ENCODE assay signal across 8 cellular contexts in genomic region chr6:108561742-108562502, GRCh38. TPM values are rescaled to one million over a fixed set of nuclear protein-coding genes. Genes with fewer than 3 reads are reported as not detected.
DNase-seq lines count a peak whose midpoint lies in the region; ATAC-seq, FAIRE-seq and TF ChIP-seq lines count a peak whose summit lies in the region.

No MANE protein-coding gene starts in this region.

- peaks cover 55% of the 10 kb centered on the region for H3K79me2 ChIP-seq in KMS-11 (ENCODE audit: insufficient read depth, low read depth)

- ATAC-seq in body of pancreas = no peak
- ATAC-seq in GM18858 (IDR thresholded peaks at IDR 0.05; ENCODE audit: unreplicated experiment) = no peak

- no peak overlapping the region for H2AFZ ChIP-seq in KMS-11 (ENCODE audit: low read depth)

- H3K9ac ChIP-seq in KMS-11 (peak overlapping the region; percentile 94), subcutaneous abdominal adipose tissue (ENCODE audit: low read length in 5 of 5) (peak overlapping the region; percentile 72 to 89 (median 76))

- peak; percentile 35 to 46 (median 37) for DNase-seq in body of pancreas
- DNase-seq in kidney tubule cell (ENCODE audit: low spot score) = peak; percentile 33
- DNase-seq in midbrain (lab: John Stamatoyannopoulos, UW) = no peak
- DNase-seq in GM19239 (ENCODE audit: insufficient read length, low spot score) = no peak

- intact Hi-C loops in body of pancreas (cut with DNase I) = no loop called here

- H3K4me1 ChIP-seq in KMS-11 (ENCODE audit: low read depth, poor library complexity, severe bottlenecking) (peaks cover 27% of the 10 kb centered on the region), body of pancreas (peaks cover 38% of the 10 kb centered on the region), subcutaneous abdominal adipose tissue (ENCODE audit: control insufficient read depth in 5 of 5, insufficient read depth in 5 of 5, low read length in 5 of 5) (peaks cover 7 to 72% (median 58%) of the 10 kb centered on the region in 5 donors)

- H3K9me3 ChIP-seq in body of pancreas = no peaks in the 10 kb centered on the region
- H3K9me3 ChIP-seq in subcutaneous abdominal adipose tissue (ENCODE audit: control insufficient read depth in 5 of 5, low read length in 5 of 5) = no peaks in the 10 kb centered on the region

- H3K27me3 ChIP-seq in KMS-11 (ENCODE audit: insufficient read depth, low read depth) (no peaks in the 10 kb centered on the region), body of pancreas (no peaks in the 10 kb centered on the region), subcutaneous abdominal adipose tissue (ENCODE audit: control insufficient read depth in 5 of 5, insufficient read depth in 4 of 5, low read length in 5 of 5) (no peaks in the 10 kb centered on the region)

- no peak for TF ChIP-seq POLR2A in body of pancreas (IDR thresholded peaks at IDR 0.05)

- H3K4me3 ChIP-seq in KMS-11 (IDR thresholded peaks at IDR 0.05; ENCODE audit: insufficient read depth, low read depth, low read length) = no peak overlapping the region
- peak overlapping the region; percentile 59 to 85 for H3K4me3 ChIP-seq in body of pancreas
- H3K4me3 ChIP-seq in subcutaneous abdominal adipose tissue (ENCODE audit: low read depth in 1 of 5, low read length in 5 of 5) = peak overlapping the region; percentile 80 to 97 (median 90)

- no peak for FAIRE-seq in GM19239 (lab: Jason Lieb, UNC)

- TF ChIP-seq CTCF in C4-2B (conservative IDR thresholded peaks at IDR 0.05) (no peak), KMS-11 (conservative IDR thresholded peaks at IDR 0.05; ENCODE audit: low read depth, low read length) (no peak), body of pancreas (IDR thresholded peaks at IDR 0.05) (no peak)

- peaks cover 13% of the 10 kb centered on the region; the same call in 1 of the 2 replicates for H3K36me3 ChIP-seq in KMS-11 (ENCODE audit: insufficient read depth)
- no peaks in the 10 kb centered on the region for H3K36me3 ChIP-seq in body of pancreas (replicated peaks in 1 of 2; ENCODE audit: insufficient read depth in 1 of 2, low read depth in 2 of 2)
- peaks cover 0 to 4% (median 0%) of the 10 kb centered on the region in 5 donors for H3K36me3 ChIP-seq in subcutaneous abdominal adipose tissue (ENCODE audit: control insufficient read depth in 5 of 5, insufficient read depth in 5 of 5, low read length in 5 of 5)

- peak overlapping the region; percentile 86; the same call in 1 of the 2 replicates for H3K4me2 ChIP-seq in KMS-11

- 4 to 10% methylated on average over 24 to 43 of the region's 46 CpGs for WGBS in body of pancreas, 2 donors

- H3K27ac ChIP-seq in C4-2B = peak overlapping the region; percentile 94
- H3K27ac ChIP-seq in KMS-11 = peak overlapping the region; percentile 91
- H3K27ac ChIP-seq in body of pancreas = peak overlapping the region; percentile 63 to 99 (median 98)
- peak overlapping the region; percentile 88 for H3K27ac ChIP-seq in subcutaneous abdominal adipose tissue (ENCODE audit: low read depth, low read length)

- H4K20me1 ChIP-seq in KMS-11 (ENCODE audit: insufficient read depth) = peaks cover 22% of the 10 kb centered on the region

RNA-seq across cellular contexts. Expression of gene FOXO3, which starts 1.2 kb away (rescaled TPM):
- total RNA-seq in body of pancreas = 10 to 100 TPM; 62.8 to 69.5 TPM

Comparison
In these comparisons a context has a peak if more than half of its experiments do, and no peak if none do; other contexts are left out.
1. DNase-seq: peak in body of pancreas (4 of 4) and kidney tubule cell (single experiment); none in midbrain (single experiment) and GM19239 (single experiment).
2. Peak in every context shown above with its lines, with median percentiles within 50 percentile points of each other: H3K27ac ChIP-seq.